ENCODE assay signal across 12 cellular contexts in genomic region chr14:74980746-74981661, GRCh38. TPM values are rescaled to one million over a fixed set of nuclear protein-coding genes. Genes with fewer than 3 reads are reported as not detected.
DNase-seq lines count a peak whose midpoint lies in the region; ATAC-seq and TF ChIP-seq lines count a peak whose summit lies in the region.
"Had no signal": no experiment of that assay in that cellular context is flagged by ENCODE, and none has a peak within 500 bp of the region (broad histone marks: within the 10 kb centered on the region; RNA-seq: fewer than 3 reads in every experiment).

No MANE protein-coding gene starts in this region.

- H3K9ac ChIP-seq in DND-41 (ENCODE audit: low read depth, low read length): no peak overlapping the region

- H3K79me2 ChIP-seq in DND-41 (ENCODE audit: insufficient read depth, low read length): no peaks in the 10 kb centered on the region

- 42 to 56% methylated on average over 29 to 40 of the region's 40 CpGs for WGBS in mesodermal cell (ENCODE audit: insufficient coverage in 2 of 2), 2 experiments

- H3K4me2 ChIP-seq in DND-41 (ENCODE audit: insufficient read depth, low read length): no peak overlapping the region

- ATAC-seq in DND-41 (ENCODE audit: insufficient read depth, low read depth) (0 out of 3 replicates have a peak, but pooled peaks have one; percentile 5), GM21529 (IDR thresholded peaks at IDR 0.05; ENCODE audit: unreplicated experiment) (no peak)
- ATAC-seq: K562 had no signal

- no peak overlapping the region for H2AFZ ChIP-seq in DND-41 (ENCODE audit: low read depth, low read length)

- H3K9me3 ChIP-seq in DND-41 (ENCODE audit: insufficient read depth, low read length, severe bottlenecking) (no peaks in the 10 kb centered on the region), mesodermal cell (ENCODE audit: control insufficient read depth, low read length) (no peaks in the 10 kb centered on the region)
- H3K9me3 ChIP-seq in effector memory CD4-positive, alpha-beta T cell (ENCODE audit: control insufficient read depth, low read length): no peaks in the 10 kb centered on the region
- H3K9me3 ChIP-seq: adrenal gland, lower lobe of right lung had no signal

- H3K4me3 ChIP-seq in DND-41 (ENCODE audit: low read depth in 1 of 2, low read length in 2 of 2) (no peak overlapping the region), cardiac fibroblast (replicated peaks in 1 of 2; ENCODE audit: low read depth in 2 of 2, low read length in 2 of 2) (no peak overlapping the region), mesodermal cell (ENCODE audit: extremely low read depth, insufficient read depth, low read length, poor library complexity, severe bottlenecking) (no peak overlapping the region)
- no peak overlapping the region for H3K4me3 ChIP-seq in effector memory CD4-positive, alpha-beta T cell (ENCODE audit: insufficient read depth, low read depth, low read length, poor library complexity, severe bottlenecking)
- H3K4me3 ChIP-seq: adrenal gland, K562, lower lobe of right lung had no signal

- H3K36me3 ChIP-seq in DND-41 (ENCODE audit: insufficient read depth, low read length): no peaks in the 10 kb centered on the region
- no peaks in the 10 kb centered on the region for H3K36me3 ChIP-seq in mesodermal cell (ENCODE audit: control insufficient read depth, insufficient read depth, low read length)
- H3K36me3 ChIP-seq in effector memory CD4-positive, alpha-beta T cell (ENCODE audit: control insufficient read depth, insufficient read depth, low read length): no peaks in the 10 kb centered on the region
- H3K36me3 ChIP-seq: adrenal gland, lower lobe of right lung had no signal

- TF ChIP-seq CTCF in DND-41 (IDR thresholded peaks at IDR 0.05; ENCODE audit: borderline replicate concordance, extremely low read depth, low read length, poor library complexity, severe bottlenecking) (no peak), cardiac fibroblast (IDR thresholded peaks at IDR 0.05; ENCODE audit: low read depth, low read length) (no peak)

- H3K27ac ChIP-seq in DND-41 (ENCODE audit: low read length) (no peak overlapping the region), mesodermal cell (ENCODE audit: low read depth, low read length, severe bottlenecking) (peak overlapping the region; percentile 73)
- H3K27ac ChIP-seq in effector memory CD4-positive, alpha-beta T cell (ENCODE audit: insufficient read depth, low read length, poor library complexity, severe bottlenecking): no peak overlapping the region
- H3K27ac ChIP-seq: adrenal gland, lower lobe of right lung had no signal

- H3K27me3 ChIP-seq in DND-41 (ENCODE audit: insufficient read depth, low read length, poor library complexity): no peaks in the 10 kb centered on the region
- no peaks in the 10 kb centered on the region for H3K27me3 ChIP-seq in effector memory CD4-positive, alpha-beta T cell (replicated peaks; ENCODE audit: control insufficient read depth, insufficient read depth, low read length, poor library complexity, severe bottlenecking)
- H3K27me3 ChIP-seq: adrenal gland had no signal

- DNase-seq in DND-41 (no peak), NCI-H2196 (lab: John Stamatoyannopoulos, UW; ENCODE audit: unreplicated experiment) (peak; percentile 97), cardiac fibroblast (ENCODE audit: low read depth in 2 of 2) (peak; percentile 33 to 70), activated gamma-delta T cell treated with Interleukin-2 at 50 U/mL for 16 hours (no peak), germinal center (ENCODE audit: low spot score) (no peak)
- DNase-seq in effector memory CD4-positive, alpha-beta T cell: no peak
- DNase-seq: lower lobe of right lung, T-helper 2 cell had no signal

- H4K20me1 ChIP-seq in DND-41 (ENCODE audit: insufficient read depth, low read length): no peaks in the 10 kb centered on the region

- H3K4me1 ChIP-seq in DND-41 (ENCODE audit: insufficient read depth, low read length): no peaks in the 10 kb centered on the region
- peaks cover 49% of the 10 kb centered on the region for H3K4me1 ChIP-seq in mesodermal cell (ENCODE audit: control insufficient read depth, insufficient read depth, low read length, poor library complexity, severe bottlenecking)
- H3K4me1 ChIP-seq in effector memory CD4-positive, alpha-beta T cell (ENCODE audit: control insufficient read depth, insufficient read depth, low read length, poor library complexity, severe bottlenecking): no peaks in the 10 kb centered on the region

RNA-seq across cellular contexts. Expression of gene EIF2B2, which starts 21.7 kb away (rescaled TPM):
- polyA plus RNA-seq in mesodermal cell (2013, experiment 1 of 2): 68.1 TPM
- polyA plus RNA-seq in mesodermal cell (2013, experiment 2 of 2): 57.3 TPM

RNA-seq across cellular contexts. Expression of gene PGF, which starts 25.6 kb away (rescaled TPM):
- 34.5 TPM for polyA plus RNA-seq in mesodermal cell (2013, experiment 1 of 2)
- polyA plus RNA-seq in mesodermal cell (2013, experiment 2 of 2): 28.1 TPM

RNA-seq across cellular contexts. Expression of gene RPS6KL1, which starts 57.9 kb away (rescaled TPM):
- 4.3 TPM for polyA plus RNA-seq in mesodermal cell (2013, experiment 1 of 2)
- polyA plus RNA-seq in mesodermal cell (2013, experiment 2 of 2): 3.6 TPM

Comparison
In these comparisons a context has a peak if more than half of its experiments do, and no peak if none do; other contexts are left out.
1. DNase-seq: peak in NCI-H2196 (single experiment) and cardiac fibroblast (2 of 2); none in DND-41 (single experiment), effector memory CD4-positive, alpha-beta T cell (0 of 3), activated gamma-delta T cell treated with Interleukin-2 at 50 U/mL for 16 hours (single experiment) and germinal center (single experiment).